In genomic region chr9:127960410-127961165, GRCh38 we compare ENCODE assay signal across 1 cellular context.
TF ChIP-seq lines count a peak whose summit lies in the region.

No MANE protein-coding gene starts in this region.

TF ChIP-seq in SK-N-SH treated with all-trans-retinoic acid at 6 μM for 48 hours, 23 proteins besides CTCF, POLR2A, EP300 and RAD21:
- no peak for TF ChIP-seq OSR1 (CRISPR knock-in tag; IDR thresholded peaks at IDR 0.05)
- TF ChIP-seq ZNF70 (CRISPR knock-in tag; IDR thresholded peaks at IDR 0.05): no peak
- TF ChIP-seq POU6F1 (CRISPR knock-in tag; IDR thresholded peaks at IDR 0.05; ENCODE audit: borderline replicate concordance, low read depth): no peak
- no peak for TF ChIP-seq TSHZ2 (CRISPR knock-in tag; IDR thresholded peaks at IDR 0.05)
- no peak for TF ChIP-seq ZFP30 (CRISPR knock-in tag; IDR thresholded peaks at IDR 0.05)
- no peak for TF ChIP-seq ISL1 (CRISPR knock-in tag; IDR thresholded peaks at IDR 0.05)
- TF ChIP-seq TCF4 (CRISPR knock-in tag; IDR thresholded peaks at IDR 0.05; ENCODE audit: borderline replicate concordance): no peak
- no peak for TF ChIP-seq ESRRG (CRISPR knock-in tag; IDR thresholded peaks at IDR 0.05)
- TF ChIP-seq PPARA (CRISPR knock-in tag; IDR thresholded peaks at IDR 0.05; ENCODE audit: borderline replicate concordance): no peak
- TF ChIP-seq GLIS3 (CRISPR knock-in tag; IDR thresholded peaks at IDR 0.05): no peak
- TF ChIP-seq TOX (CRISPR knock-in tag; IDR thresholded peaks at IDR 0.05; ENCODE audit: borderline replicate concordance): no peak
- no peak for TF ChIP-seq CSDC2 (CRISPR knock-in tag; IDR thresholded peaks at IDR 0.05)
- TF ChIP-seq ZNF565 (CRISPR knock-in tag; conservative IDR thresholded peaks at IDR 0.05; ENCODE audit: low read depth): no peak
- no peak for TF ChIP-seq CREB5 (CRISPR knock-in tag; IDR thresholded peaks at IDR 0.05; ENCODE audit: low read depth)
- no peak for TF ChIP-seq SNAI2 (CRISPR knock-in tag; IDR thresholded peaks at IDR 0.05)
- TF ChIP-seq ARNTL (CRISPR knock-in tag; IDR thresholded peaks at IDR 0.05; ENCODE audit: borderline replicate concordance, low read depth): no peak
